ENCODE assay signal across 26 cellular contexts in the genomic region with DNA sequence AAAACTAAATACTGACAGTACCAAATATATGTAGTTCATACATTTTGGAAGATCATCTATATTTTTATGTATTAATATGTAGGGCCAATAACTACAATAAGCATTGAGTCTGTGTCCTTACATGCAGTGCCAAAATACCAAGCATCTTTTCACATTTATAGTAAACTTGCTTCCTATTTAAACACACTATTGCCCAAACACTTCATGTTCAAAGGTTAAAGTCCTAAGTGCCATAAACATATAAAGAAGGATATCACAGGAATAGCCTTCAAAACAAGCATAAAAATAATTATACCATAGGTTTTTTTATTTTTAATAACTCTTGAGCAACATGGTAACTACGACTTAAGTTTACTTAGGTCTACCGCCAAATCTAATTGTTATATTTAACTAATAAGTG.
"Had no signal": no experiment of that assay in that cellular context is flagged by ENCODE, and none has a peak within 500 bp of the region (broad histone marks: within the 10 kb centered on the region; RNA-seq: fewer than 3 reads in every experiment).

No MANE protein-coding gene starts in this region.

- DNase-seq: heart right ventricle; left ventricle myocardium superior; lower lobe of right lung; mammary epithelial cell; mesenchymal stem cell; naive B cell; natural killer cell; nephron progenitor cell; occipital lobe; spleen; stimulated activated CD4-positive, alpha-beta T cell treated with anti-CD3 and anti-CD28 coated beads, Interleukin-4, amount 100 ng/mL, for 24 hours; stimulated activated naive CD4-positive, alpha-beta T cell; tibial artery; trophoblast cell; upper lobe of right lung had no signal

- H3K9ac ChIP-seq: neural progenitor cell had no signal

- H3K4me2 ChIP-seq: hepatocyte, neural progenitor cell had no signal

- H3K27me3 ChIP-seq: heart right ventricle, hepatocyte, neural progenitor cell, neutrophil, right atrium auricular region, spleen, suprapubic skin, tibial artery, upper lobe of right lung had no signal

- ATAC-seq: heart right ventricle; left ventricle myocardium superior; lower lobe of right lung; natural killer cell; sciatic nerve; stimulated activated effector memory CD8-positive, alpha-beta T cell treated with anti-CD3 and anti-CD28 coated beads, Interleukin-12 subunit alpha, Interleukin-12 subunit beta, amount 100 ng/mL, for 72 hours; upper lobe of right lung had no signal

- H3K79me2 ChIP-seq: hepatocyte had no signal

- H3K27ac ChIP-seq: heart right ventricle, hepatocyte, lower lobe of right lung, neural progenitor cell, neutrophil, right atrium auricular region, skin epidermis, spleen, suprapubic skin, thoracic aorta, tibial artery, upper lobe of right lung had no signal

- H3K4me1 ChIP-seq: heart right ventricle, lower lobe of right lung, neural progenitor cell, right atrium auricular region, spleen, suprapubic skin, tibial artery, upper lobe of right lung had no signal

- H2AFZ ChIP-seq: hepatocyte, neural progenitor cell had no signal

- H3K9me3 ChIP-seq: heart right ventricle, lower lobe of right lung, neutrophil, right atrium auricular region, spleen, suprapubic skin, thoracic aorta, tibial artery, upper lobe of right lung had no signal

- H3K4me3 ChIP-seq: heart right ventricle, hepatocyte, lower lobe of right lung, neural progenitor cell, right atrium auricular region, skin epidermis, spleen, suprapubic skin, thoracic aorta, tibial artery, upper lobe of right lung had no signal

- FAIRE-seq: keratinocyte, urothelium cell line had no signal
